In the genomic region with DNA sequence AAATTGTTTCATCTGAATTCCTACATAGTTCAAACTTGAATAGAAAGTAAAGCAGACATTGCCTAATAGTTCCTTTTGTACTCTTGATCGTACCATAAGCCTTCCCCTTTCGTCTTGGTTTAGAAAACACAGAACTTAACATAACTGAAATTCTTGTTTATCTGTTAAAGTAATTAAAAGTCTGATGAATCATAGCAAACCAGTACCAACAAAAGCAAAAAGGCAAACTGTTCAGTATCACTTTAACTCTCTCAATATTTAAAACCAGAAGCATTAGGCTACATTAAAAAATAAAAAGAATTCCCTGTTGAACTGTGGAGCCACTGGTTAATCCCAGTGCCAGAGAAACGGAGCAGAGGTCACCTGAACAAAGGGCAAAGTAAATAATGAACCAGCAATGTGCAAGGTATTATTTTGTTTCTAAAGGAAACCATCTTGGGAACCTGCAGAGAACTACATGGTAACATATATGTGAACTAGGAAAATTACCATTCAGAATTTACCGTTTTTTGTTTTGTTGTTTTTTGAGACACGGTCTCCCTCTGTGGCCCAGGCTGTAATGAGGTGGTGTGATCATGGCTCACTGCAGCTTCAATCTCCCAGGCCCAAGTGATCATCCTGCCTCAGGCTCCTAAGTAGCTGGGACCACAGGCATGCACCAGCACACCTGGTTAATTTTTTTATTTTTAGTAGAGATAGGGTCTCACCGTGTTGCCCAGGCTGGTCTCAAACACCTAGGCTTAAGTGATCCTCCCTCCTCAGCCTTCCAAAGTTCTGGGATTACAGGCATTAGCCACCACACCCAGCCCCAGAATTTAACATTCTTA, we compare ENCODE assay signal across 12 cellular contexts. TPM values are rescaled to one million over a fixed set of nuclear protein-coding genes. Genes with fewer than 3 reads are reported as not detected.
DNase-seq lines count a peak whose midpoint lies in the region; ATAC-seq and TF ChIP-seq lines count a peak whose summit lies in the region.
"Had no signal": no experiment of that assay in that cellular context is flagged by ENCODE, and none has a peak within 500 bp of the region (broad histone marks: within the 10 kb centered on the region; RNA-seq: fewer than 3 reads in every experiment).

No MANE protein-coding gene starts in this region.

- TF ChIP-seq CTCF in WI38 (IDR thresholded peaks at IDR 0.05; ENCODE audit: low read depth, low read length), result no peak

- H3K4me3 Mint-ChIP-seq in CD4-positive, CD25-positive, alpha-beta regulatory T cell, result no peak overlapping the region

- H3K27ac Mint-ChIP-seq in CD4-positive, CD25-positive, alpha-beta regulatory T cell, result peak overlapping the region; percentile 2 to 53 (median 37)

- no peak overlapping the region for H3K9ac ChIP-seq in rectal smooth muscle tissue (ENCODE audit: low read length)

- peaks cover 0 to 4% (median 0%) of the 10 kb centered on the region in 7 donors for H3K9me3 Mint-ChIP-seq in CD4-positive, CD25-positive, alpha-beta regulatory T cell

- H3K4me1 ChIP-seq in CD4-positive, CD25-positive, alpha-beta regulatory T cell (ENCODE audit: control insufficient read depth, insufficient read depth, low read length, poor library complexity, severe bottlenecking), result no peaks in the 10 kb centered on the region
- H3K4me1 ChIP-seq in rectal smooth muscle tissue (ENCODE audit: control insufficient read depth, insufficient read depth, low read length), result peaks cover 10% of the 10 kb centered on the region

- peaks cover 22% of the 10 kb centered on the region for H3K36me3 Mint-ChIP-seq in CD4-positive, CD25-positive, alpha-beta regulatory T cell

- no peaks in the 10 kb centered on the region for H3K27me3 ChIP-seq in CD4-positive, CD25-positive, alpha-beta regulatory T cell (ENCODE audit: control insufficient read depth, insufficient read depth, low read length)
- H3K27me3 ChIP-seq in rectal smooth muscle tissue (ENCODE audit: control insufficient read depth, insufficient read depth, low read length), result no peaks in the 10 kb centered on the region

- DNase-seq in CD4-positive, CD25-positive, alpha-beta regulatory T cell, result no peak
- DNase-seq in Right ventricle myocardium superior (no peak), NCI-H2107 (lab: John Stamatoyannopoulos, UW) (no peak), KBM-7 (no peak), SHP77 (lab: John Stamatoyannopoulos, UW) (no peak)
- DNase-seq: DMS79 treated with DMSO at 0.1 percent for 48 hours; stimulated activated CD4-positive, alpha-beta T cell treated with anti-CD3 and anti-CD28 coated beads, Interleukin-2, amount 100 ng/mL, for 24 hours had no signal

- no peaks in the 10 kb centered on the region for H3K27me3 Mint-ChIP-seq in CD4-positive, CD25-positive, alpha-beta regulatory T cell

- peaks cover 2% of the 10 kb centered on the region for H3K36me3 ChIP-seq in CD4-positive, CD25-positive, alpha-beta regulatory T cell (ENCODE audit: control insufficient read depth, insufficient read depth, low read length)
- peaks cover 3% of the 10 kb centered on the region for H3K36me3 ChIP-seq in rectal smooth muscle tissue (ENCODE audit: control insufficient read depth, insufficient read depth, low read length)

- in situ Hi-C loops in KBM-7 (cut with MboI; ENCODE audit: low pct_unique_long_range_greater_than_20kb, low sequenced_read_pairs), result no loop called here

- peaks cover 3 to 33% (median 8%) of the 10 kb centered on the region in 4 donors for H3K4me1 Mint-ChIP-seq in CD4-positive, CD25-positive, alpha-beta regulatory T cell

- intact Hi-C loops in Right ventricle myocardium superior (cut with DNase I), result no loop called here

- peaks cover 2 to 8% of the 10 kb centered on the region in 2 experiments for H3K9me3 ChIP-seq in CD4-positive, CD25-positive, alpha-beta regulatory T cell (ENCODE audit: control insufficient read depth in 2 of 2, low read length in 2 of 2)

- H3K4me3 ChIP-seq in CD4-positive, CD25-positive, alpha-beta regulatory T cell (ENCODE audit: low read depth, low read length), result no peak overlapping the region
- H3K4me3 ChIP-seq in WI38 (ENCODE audit: low read depth, low read length), result peak overlapping the region; percentile 21
- no peak overlapping the region for H3K4me3 ChIP-seq in rectal smooth muscle tissue (ENCODE audit: low read length)

- no peak overlapping the region for H3K27ac ChIP-seq in CD4-positive, CD25-positive, alpha-beta regulatory T cell (ENCODE audit: insufficient read depth, low read length, poor library complexity, severe bottlenecking)
- peak overlapping the region; percentile 60 for H3K27ac ChIP-seq in rectal smooth muscle tissue (ENCODE audit: low read depth, low read length)

- no peak for ATAC-seq in CD4-positive, CD25-positive, alpha-beta regulatory T cell (ENCODE audit: low read depth in 2 of 2)
- ATAC-seq in Right ventricle myocardium superior (ENCODE audit: poor library complexity) (peak; percentile 63), HG02884 (IDR thresholded peaks at IDR 0.05; ENCODE audit: unreplicated experiment) (no peak)

RNA-seq across cellular contexts. Expression of a gene that starts 17.1 kb away (rescaled TPM):
- total RNA-seq in CD4-positive, CD25-positive, alpha-beta regulatory T cell, result not detected
- polyA plus RNA-seq in CD4-positive, CD25-positive, alpha-beta regulatory T cell, result not detected
- total RNA-seq in Right ventricle myocardium superior, result not detected
- total RNA-seq: glomerular endothelial cell, OCI-LY7 had no signal
